ENCODE assay signal across 13 cellular contexts in genomic region chr13:26896986-26897668, GRCh38.
A peak's percentile ranks its signal among the peaks of the same experiment; 100 is the strongest.
DNase-seq lines count a peak whose midpoint lies in the region; ATAC-seq and TF ChIP-seq lines count a peak whose summit lies in the region.
"Had no signal": no experiment of that assay in that cellular context is flagged by ENCODE, and none has a peak within 500 bp of the region (broad histone marks: within the 10 kb centered on the region; RNA-seq: fewer than 3 reads in every experiment).

No MANE protein-coding gene starts in this region.

- TF ChIP-seq CTCF in cardiac muscle cell (IDR thresholded peaks at IDR 0.05; ENCODE audit: low read depth, low read length), result no peak

- peak overlapping the region; percentile 30 for H3K27ac ChIP-seq in cardiac muscle cell
- H3K27ac ChIP-seq: A549, BLaER1 had no signal

- no peaks in the 10 kb centered on the region for H3K36me3 Mint-ChIP-seq in activated CD8-positive, alpha-beta T cell treated with anti-CD3 and anti-CD28 coated beads, Interleukin-2, amount 10 ng/mL, durations not matched to agents 7 days and 5 days (ENCODE audit: low read depth)
- H3K36me3 Mint-ChIP-seq: CD4-positive, alpha-beta memory T cell had no signal

- intact Hi-C loops in left cardiac atrium (cut with DNase I), result no loop called here

- H3K36me3 ChIP-seq in cardiac muscle cell, result no peaks in the 10 kb centered on the region
- H3K36me3 ChIP-seq: BLaER1 had no signal

- ATAC-seq in left cardiac atrium (no peak), GM19395 (IDR thresholded peaks at IDR 0.05; ENCODE audit: unreplicated experiment) (no peak), HG02678 (IDR thresholded peaks at IDR 0.05; ENCODE audit: unreplicated experiment) (no peak)
- no peak for ATAC-seq in activated CD8-positive, alpha-beta T cell treated with anti-CD3 and anti-CD28 coated beads, Interleukin-2, amount 10 ng/mL, durations not matched to agents 7 days and 5 days
- ATAC-seq: A549 had no signal

- peaks cover 4% of the 10 kb centered on the region for H3K27me3 Mint-ChIP-seq in activated CD8-positive, alpha-beta T cell treated with anti-CD3 and anti-CD28 coated beads, Interleukin-2, amount 10 ng/mL, durations not matched to agents 7 days and 5 days (ENCODE audit: low read depth)

- H3K27ac Mint-ChIP-seq in activated CD8-positive, alpha-beta T cell treated with anti-CD3 and anti-CD28 coated beads, Interleukin-2, amount 10 ng/mL, durations not matched to agents 7 days and 5 days, result no peak overlapping the region

- H3K27me3 ChIP-seq in cardiac muscle cell, result no peaks in the 10 kb centered on the region
- H3K27me3 ChIP-seq: BLaER1 had no signal

- DNase-seq in cardiac muscle cell (ENCODE audit: low read depth in 1 of 2, low spot score in 1 of 2), result peak in 1 of 2 donors; percentile 46
- no peak for DNase-seq in left cardiac atrium
- peak; percentile 2 for DNase-seq in OCI-M1 (lab: John Stamatoyannopoulos, UW)
- peak; percentile 46 for DNase-seq in iPS-NIHi11 (ENCODE audit: low spot score)
- DNase-seq in DMS114 treated with DMSO at 0.1 percent for 48 hours (lab: John Stamatoyannopoulos, UW; ENCODE audit: unreplicated experiment), result no peak
- no peak for DNase-seq in activated CD8-positive, alpha-beta T cell treated with anti-CD3 and anti-CD28 coated beads, Interleukin-2, amount 10 ng/mL, durations not matched to agents 7 days and 5 days
- DNase-seq: CD4-positive, alpha-beta memory T cell; NCI-H1105 treated with DMSO at 0.1 percent for 48 hours; SHP77 treated with DMSO at 0.1 percent for 48 hours had no signal

- H3K4me3 ChIP-seq in cardiac muscle cell, result no peak overlapping the region
- H3K4me3 ChIP-seq: A549, BLaER1 had no signal

- CTCF ChIA-PET in activated CD8-positive, alpha-beta T cell treated with anti-CD3 and anti-CD28 coated beads, Interleukin-2, amount 10 ng/mL, durations not matched to agents 7 days and 5 days (lab: Charles Lee), result no interaction called here

- H3K4me1 Mint-ChIP-seq in activated CD8-positive, alpha-beta T cell treated with anti-CD3 and anti-CD28 coated beads, Interleukin-2, amount 10 ng/mL, durations not matched to agents 7 days and 5 days (ENCODE audit: low read depth), result peaks cover 5% of the 10 kb centered on the region

- no peaks in the 10 kb centered on the region for H3K9me3 Mint-ChIP-seq in activated CD8-positive, alpha-beta T cell treated with anti-CD3 and anti-CD28 coated beads, Interleukin-2, amount 10 ng/mL, durations not matched to agents 7 days and 5 days (ENCODE audit: insufficient read depth)

- no peaks in the 10 kb centered on the region for H3K9me3 ChIP-seq in cardiac muscle cell (ENCODE audit: low read depth)
- H3K9me3 ChIP-seq: A549, BLaER1 had no signal

- POLR2A ChIA-PET in activated CD8-positive, alpha-beta T cell treated with anti-CD3 and anti-CD28 coated beads, Interleukin-2, amount 10 ng/mL, durations not matched to agents 7 days and 5 days (lab: Charles Lee), result no interaction called here

- no peak overlapping the region for H3K4me3 Mint-ChIP-seq in activated CD8-positive, alpha-beta T cell treated with anti-CD3 and anti-CD28 coated beads, Interleukin-2, amount 10 ng/mL, durations not matched to agents 7 days and 5 days
- H3K4me3 Mint-ChIP-seq: CD4-positive, alpha-beta memory T cell had no signal

- H3K4me1 ChIP-seq in cardiac muscle cell (ENCODE audit: low read depth), result peaks cover 4% of the 10 kb centered on the region
- H3K4me1 ChIP-seq: A549, BLaER1 had no signal

Comparison
In these comparisons a context has a peak if more than half of its experiments do, and no peak if none do; other contexts are left out.
1. DNase-seq: peak in OCI-M1 (single experiment) and iPS-NIHi11 (single experiment); none in left cardiac atrium (single experiment), DMS114 treated with DMSO at 0.1 percent for 48 hours (single experiment) and activated CD8-positive, alpha-beta T cell treated with anti-CD3 and anti-CD28 coated beads, Interleukin-2, amount 10 ng/mL, durations not matched to agents 7 days and 5 days (single experiment).